Comparison of ENCODE assay signal across 8 cellular contexts in the genomic region with DNA sequence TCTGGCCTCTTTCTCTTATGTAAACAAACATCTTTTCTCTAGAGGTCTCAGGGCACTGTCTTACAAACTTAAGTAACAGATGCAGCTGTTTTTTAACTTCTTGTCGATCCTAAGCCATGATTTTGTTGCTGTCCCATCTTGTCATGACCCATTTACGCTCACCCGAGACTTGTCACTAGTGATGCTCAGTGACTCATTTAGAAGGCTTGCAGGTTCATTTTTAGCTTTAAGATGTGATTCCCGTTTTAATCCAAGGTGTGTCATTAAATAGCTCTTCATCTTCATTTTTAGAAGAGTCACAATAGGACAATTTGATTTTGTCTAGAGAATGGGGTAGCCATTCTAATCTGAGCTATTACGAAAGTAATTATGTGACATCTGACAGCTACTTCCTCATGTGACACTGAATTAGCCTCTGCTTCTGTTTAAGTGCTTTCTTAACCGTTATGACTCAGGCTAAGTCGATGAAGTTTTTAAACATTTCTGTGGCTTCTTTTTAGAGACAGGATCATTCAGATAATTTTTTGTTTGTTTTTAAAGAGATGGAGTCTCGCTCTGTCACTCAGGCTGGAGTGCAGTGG. TPM values are rescaled to one million over a fixed set of nuclear protein-coding genes. Genes with fewer than 3 reads are reported as not detected.
DNase-seq lines count a peak whose midpoint lies in the region; ATAC-seq and TF ChIP-seq lines count a peak whose summit lies in the region.

No MANE protein-coding gene starts in this region.

- TF ChIP-seq CTCF in brain microvascular endothelial cell (IDR thresholded peaks at IDR 0.05; ENCODE audit: low read depth, low read length, missing control alignments): no peak

- in situ Hi-C loops in ACHN (cut with HindIII; ENCODE audit: low pct_ligation_motif_present, low pct_unique_long_range_greater_than_20kb, low sequenced_read_pairs) (no loop called here), brain microvascular endothelial cell (cut with HindIII; ENCODE audit: low pct_ligation_motif_present, low sequenced_read_pairs) (no loop called here)

- H3K4me3 ChIP-seq in brain microvascular endothelial cell (ENCODE audit: low read depth, low read length): no peak overlapping the region
- H3K4me3 ChIP-seq in CD8-positive, alpha-beta memory T cell (ENCODE audit: low read length): no peak overlapping the region

- no peak overlapping the region for H3K27ac ChIP-seq in brain microvascular endothelial cell
- no peak overlapping the region for H3K27ac ChIP-seq in CD8-positive, alpha-beta memory T cell (ENCODE audit: low read depth, low read length)

- H3K36me3 ChIP-seq in brain microvascular endothelial cell (replicated peaks): no peaks in the 10 kb centered on the region
- no peaks in the 10 kb centered on the region for H3K36me3 ChIP-seq in CD8-positive, alpha-beta memory T cell (ENCODE audit: insufficient read depth, low read length)

- no peak overlapping the region for H3K27ac Mint-ChIP-seq in CD8-positive, alpha-beta memory T cell

- H3K36me3 Mint-ChIP-seq in CD8-positive, alpha-beta memory T cell: peaks cover 0 to 25% (median 6%) of the 10 kb centered on the region in 3 donors

- H3K27me3 ChIP-seq in brain microvascular endothelial cell (replicated peaks): no peaks in the 10 kb centered on the region
- H3K27me3 ChIP-seq in CD8-positive, alpha-beta memory T cell (ENCODE audit: insufficient read depth, low read length, poor library complexity, severe bottlenecking): no peaks in the 10 kb centered on the region

- H3K9me3 ChIP-seq in CD8-positive, alpha-beta memory T cell (ENCODE audit: low read length): no peaks in the 10 kb centered on the region

- no peaks in the 10 kb centered on the region for H3K9me3 Mint-ChIP-seq in CD8-positive, alpha-beta memory T cell

- no peaks in the 10 kb centered on the region for H3K4me1 Mint-ChIP-seq in CD8-positive, alpha-beta memory T cell

- CTCF ChIA-PET in CD8-positive, alpha-beta memory T cell (lab: Charles Lee): no interaction called here

- no peak overlapping the region for H3K4me3 Mint-ChIP-seq in CD8-positive, alpha-beta memory T cell

- POLR2A ChIA-PET in CD8-positive, alpha-beta memory T cell (lab: Charles Lee): no interaction called here

- DNase-seq in ACHN (peak; percentile 22), HS-5 (ENCODE audit: low read depth) (peak; percentile 25), brain microvascular endothelial cell (peak; percentile 32), NCI-H226 (no peak), globus pallidus (ENCODE audit: low spot score) (no peak), superior temporal gyrus (ENCODE audit: extremely low spot score) (no peak)
- no peak for DNase-seq in CD8-positive, alpha-beta memory T cell

- H3K4me1 ChIP-seq in CD8-positive, alpha-beta memory T cell (ENCODE audit: insufficient read depth, low read length): no peaks in the 10 kb centered on the region

- ATAC-seq in GM18861 (IDR thresholded peaks at IDR 0.05; ENCODE audit: unreplicated experiment): peak; percentile 92

- no peaks in the 10 kb centered on the region for H3K27me3 Mint-ChIP-seq in CD8-positive, alpha-beta memory T cell

RNA-seq across cellular contexts. Expression of a gene that starts 42.7 kb away (rescaled TPM):
- total RNA-seq in CD8-positive, alpha-beta memory T cell: not detected
- polyA plus RNA-seq in CD8-positive, alpha-beta memory T cell: 0.58 TPM

RNA-seq across cellular contexts. Expression of a gene that starts 48.7 kb away (rescaled TPM):
- 10 to 100 TPM; 64.5 to 64.6 TPM for total RNA-seq in CD8-positive, alpha-beta memory T cell
- 28.0 TPM for polyA plus RNA-seq in CD8-positive, alpha-beta memory T cell

Comparison
In these comparisons a context has a peak if more than half of its experiments do, and no peak if none do; other contexts are left out.
1. DNase-seq: peak in ACHN (single experiment), HS-5 (single experiment) and brain microvascular endothelial cell (single experiment); none in NCI-H226 (single experiment), globus pallidus (single experiment), CD8-positive, alpha-beta memory T cell (0 of 5) and superior temporal gyrus (single experiment).